ENCODE assay signal across 15 cellular contexts in genomic region chr2:23513245-23513880, GRCh38.
DNase-seq lines count a peak whose midpoint lies in the region; ATAC-seq, FAIRE-seq and TF ChIP-seq lines count a peak whose summit lies in the region.
"Had no signal": no experiment of that assay in that cellular context is flagged by ENCODE, and none has a peak within 500 bp of the region (broad histone marks: within the 10 kb centered on the region; RNA-seq: fewer than 3 reads in every experiment).

No MANE protein-coding gene starts in this region.

- no peak overlapping the region for H2BK120ac ChIP-seq in H9 (ENCODE audit: low read depth, low read length, poor library complexity, severe bottlenecking)

- no peak overlapping the region for H3K14ac ChIP-seq in H9 (ENCODE audit: insufficient read depth, low read length)

- no peak overlapping the region for H3K4ac ChIP-seq in H9 (ENCODE audit: low read depth, low read length)

- no TSS peak for BruUV-seq in K562 (replicated peaks; lab: Mats Ljungman, UMichigan)

- H3K9ac ChIP-seq in H9 (ENCODE audit: extremely low read depth, insufficient read length, low read length) (no peak overlapping the region), K562 (ENCODE audit: insufficient read depth in 1 of 2, low read depth in 2 of 2, low read length in 2 of 2) (no peak overlapping the region), kidney (ENCODE audit: low read length in 2 of 2) (no peak overlapping the region), rectal smooth muscle tissue (ENCODE audit: low read length) (no peak overlapping the region)

- H3K79me2 ChIP-seq in H9 (ENCODE audit: insufficient read depth, low read length), result no peaks in the 10 kb centered on the region
- no peaks in the 10 kb centered on the region for H3K79me2 ChIP-seq in K562 (ENCODE audit: control insufficient read depth, insufficient read depth, low read length)

- H3K36me3 Mint-ChIP-seq in H9 (ENCODE audit: insufficient read depth in 1 of 3, low read depth in 3 of 3), result no peaks in the 10 kb centered on the region
- no peaks in the 10 kb centered on the region for H3K36me3 Mint-ChIP-seq in activated CD4-positive, alpha-beta T cell treated with anti-CD3 and anti-CD28 coated beads, Interleukin-2, amount 10 ng/mL, durations not matched to agents 7 days and 5 days (ENCODE audit: low read depth)

- no peak overlapping the region for H4K8ac ChIP-seq in H9 (replicated peaks; ENCODE audit: insufficient read length, low read depth, low read length)

- peaks cover 6% of the 10 kb centered on the region for H3K27me3 Mint-ChIP-seq in H9 (ENCODE audit: low read depth)
- H3K27me3 Mint-ChIP-seq in activated CD4-positive, alpha-beta T cell treated with anti-CD3 and anti-CD28 coated beads, Interleukin-2, amount 10 ng/mL, durations not matched to agents 7 days and 5 days, result peaks cover 20% of the 10 kb centered on the region

- in situ Hi-C loops in K562 (cut with MboI), result no loop called here

- TF ChIP-seq POLR2A in K562 (conservative IDR thresholded peaks at IDR 0.05), result no peak

- H3K9me3 Mint-ChIP-seq in H9, result no peaks in the 10 kb centered on the region; a peak in 1 of 5 replicates
- H3K9me3 Mint-ChIP-seq in activated CD4-positive, alpha-beta T cell treated with anti-CD3 and anti-CD28 coated beads, Interleukin-2, amount 10 ng/mL, durations not matched to agents 7 days and 5 days, result no peaks in the 10 kb centered on the region
- H3K9me3 Mint-ChIP-seq: dendritic cell treated with granulocyte-macrophage colony-stimulating factor and Interleukin-4, amounts not matched to agents 40 ng/mL and 50 ng/mL, for 4 days had no signal

- no peak overlapping the region; a peak in 1 of 7 replicates for H3K27ac Mint-ChIP-seq in H9
- H3K27ac Mint-ChIP-seq in activated CD4-positive, alpha-beta T cell treated with anti-CD3 and anti-CD28 coated beads, Interleukin-2, amount 10 ng/mL, durations not matched to agents 7 days and 5 days, result no peak overlapping the region
- H3K27ac Mint-ChIP-seq: dendritic cell treated with granulocyte-macrophage colony-stimulating factor and Interleukin-4, amounts not matched to agents 40 ng/mL and 50 ng/mL, for 4 days; progenitor cell of endocrine pancreas had no signal

- WGBS in H9 (ENCODE audit: extremely low coverage, insufficient read length, low lambda C conversion rate), result no CpG with 5 or more reads among the region's 15 CpGs
- 0% methylated on average over 15 of the region's 15 CpGs for WGBS in K562 (ENCODE audit: insufficient coverage, low coverage, missing lambda C conversion rate)

- no peak overlapping the region for H4K91ac ChIP-seq in H9 (ENCODE audit: insufficient read length, low read depth, low read length)

- H3K9me1 ChIP-seq in K562 (ENCODE audit: control insufficient read depth, insufficient read depth, low read length), result no peaks in the 10 kb centered on the region

- no peaks in the 10 kb centered on the region for H3K27me3 ChIP-seq in H9 (ENCODE audit: insufficient read depth, low read length)
- H3K27me3 ChIP-seq in K562 (ENCODE audit: control insufficient read depth in 2 of 2, insufficient read depth in 2 of 2, low read length in 2 of 2), result peaks cover 24 to 69% of the 10 kb centered on the region in 2 experiments; a peak in 3 of 5 replicates
- no peaks in the 10 kb centered on the region for H3K27me3 ChIP-seq in rectal smooth muscle tissue (ENCODE audit: control insufficient read depth, insufficient read depth, low read length)
- H3K27me3 ChIP-seq: SJCRH30 had no signal

- no peak overlapping the region for H3K4me3 ChIP-seq in K562
- H3K4me3 ChIP-seq in kidney (ENCODE audit: low read length in 2 of 2), result peak overlapping the region; percentile 16 to 43
- peak overlapping the region; percentile 1 for H3K4me3 ChIP-seq in rectal smooth muscle tissue (ENCODE audit: low read length)
- H3K4me3 ChIP-seq: SJCRH30 had no signal

- H4K20me1 ChIP-seq in H9 (ENCODE audit: control insufficient read depth, insufficient read depth, insufficient read length), result no peaks in the 10 kb centered on the region
- 0 out of 2 replicates have a peak, but pooled peaks cover 8% of the 10 kb centered on the region for H4K20me1 ChIP-seq in K562 (replicated peaks; ENCODE audit: control insufficient read depth, insufficient read depth, low read length)

- no peaks in the 10 kb centered on the region for H3K79me1 ChIP-seq in H9 (ENCODE audit: insufficient read depth, low read depth, low read length, poor library complexity, severe bottlenecking)

- H2BK15ac ChIP-seq in H9 (ENCODE audit: low read depth, low read length), result no peak overlapping the region

- H3K27ac ChIP-seq in H9 (ENCODE audit: insufficient read length, low read depth, low read length) (no peak overlapping the region), K562 (ENCODE audit: extremely low read depth, low read depth, low read length) (no peak overlapping the region), kidney (ENCODE audit: low read depth in 2 of 2, low read length in 2 of 2) (no peak overlapping the region), rectal smooth muscle tissue (ENCODE audit: low read depth, low read length) (peak overlapping the region; percentile 92)
- H3K27ac ChIP-seq: SJCRH30 had no signal

- peaks cover 4 to 6% of the 10 kb centered on the region in 2 experiments for H3K4me1 Mint-ChIP-seq in H9
- H3K4me1 Mint-ChIP-seq in activated CD4-positive, alpha-beta T cell treated with anti-CD3 and anti-CD28 coated beads, Interleukin-2, amount 10 ng/mL, durations not matched to agents 7 days and 5 days, result peaks cover 3% of the 10 kb centered on the region

- no peak for ATAC-seq in K562

- intact Hi-C loops in K562 (cut with micrococcal nuclease), result no loop called here
- intact Hi-C loops in kidney (cut with DNase I), result no loop called here

- TF ChIP-seq CTCF in H9 (conservative IDR thresholded peaks at IDR 0.05), result no peak
- no peak for TF ChIP-seq CTCF in K562 (IDR thresholded peaks at IDR 0.05 in 2 of 3, conservative IDR thresholded peaks at IDR 0.05 in 1 of 3; ENCODE audit: insufficient read depth in 2 of 3, low read depth in 1 of 3, low read length in 3 of 3)
- no peak for TF ChIP-seq CTCF in kidney (IDR thresholded peaks at IDR 0.05; ENCODE audit: borderline replicate concordance, extremely low read depth, insufficient read depth)

- peak overlapping the region; percentile 46 to 53; a peak in 3 of 5 replicates for H3K4me3 Mint-ChIP-seq in H9
- no peak overlapping the region for H3K4me3 Mint-ChIP-seq in activated CD4-positive, alpha-beta T cell treated with anti-CD3 and anti-CD28 coated beads, Interleukin-2, amount 10 ng/mL, durations not matched to agents 7 days and 5 days
- H3K4me3 Mint-ChIP-seq: dendritic cell treated with granulocyte-macrophage colony-stimulating factor and Interleukin-4, amounts not matched to agents 40 ng/mL and 50 ng/mL, for 4 days had no signal

- TF ChIP-seq EP300 in K562 (IDR thresholded peaks at IDR 0.05; ENCODE audit: low read length), result no peak

- POLR2A ChIA-PET in K562 (lab: Yijun Ruan, JAX), result no interaction called here
- POLR2A ChIA-PET in activated CD4-positive, alpha-beta T cell treated with anti-CD3 and anti-CD28 coated beads, Interleukin-2, amount 10 ng/mL, durations not matched to agents 7 days and 5 days (lab: Charles Lee), result no interaction called here

- no peaks in the 10 kb centered on the region for H3K36me3 ChIP-seq in K562 (ENCODE audit: control insufficient read depth, insufficient read depth, low read length)
- no peaks in the 10 kb centered on the region for H3K36me3 ChIP-seq in kidney (ENCODE audit: control insufficient read depth in 1 of 2, insufficient read depth in 2 of 2, low read length in 2 of 2)
- no peaks in the 10 kb centered on the region for H3K36me3 ChIP-seq in rectal smooth muscle tissue (ENCODE audit: control insufficient read depth, insufficient read depth, low read length)

- CTCF ChIA-PET in K562 (lab: Yijun Ruan, JAX; ENCODE audit: low intra/inter-chr PET ratio), result no interaction called here
- CTCF ChIA-PET in activated CD4-positive, alpha-beta T cell treated with anti-CD3 and anti-CD28 coated beads, Interleukin-2, amount 10 ng/mL, durations not matched to agents 7 days and 5 days (lab: Charles Lee), result no interaction called here

- H3K4me2 ChIP-seq in H9 (ENCODE audit: insufficient read depth, insufficient read length, low read length) (peak overlapping the region; percentile 28), K562 (ENCODE audit: insufficient read depth, low read length) (no peak overlapping the region)

- H2AFZ ChIP-seq in H9 (ENCODE audit: low read length), result no peak overlapping the region
- no peak overlapping the region for H2AFZ ChIP-seq in K562 (ENCODE audit: low read depth, low read length)

- H3K23ac ChIP-seq in H9 (ENCODE audit: insufficient read length, low read depth, low read length), result no peak overlapping the region

- no peak overlapping the region for H2BK12ac ChIP-seq in H9 (ENCODE audit: insufficient read length, low read depth, low read length)

- H3T11ph ChIP-seq in H9 (ENCODE audit: low read length), result no peak overlapping the region

- no peak overlapping the region for H2BK20ac ChIP-seq in H9 (ENCODE audit: low read depth, low read length, poor library complexity, severe bottlenecking)

- no peak overlapping the region for H3K18ac ChIP-seq in H9 (ENCODE audit: insufficient read length, low read depth, low read length)

- H2AK5ac ChIP-seq in H9 (ENCODE audit: insufficient read length, low read length), result no peak overlapping the region

- no peak for TF ChIP-seq RAD21 in K562 (CRISPR knock-in tag; conservative IDR thresholded peaks at IDR 0.05 in 1 of 2, IDR thresholded peaks at IDR 0.05 in 1 of 2)

- H4K5ac ChIP-seq in H9 (ENCODE audit: insufficient read length, low read depth, low read length), result no peak overlapping the region

- no peak overlapping the region for H3K56ac ChIP-seq in H9 (ENCODE audit: insufficient read length, low read depth, low read length)

- H3K9me3 ChIP-seq in H9 (ENCODE audit: control insufficient read depth, low read depth, low read length) (no peaks in the 10 kb centered on the region), K562 (replicated peaks; ENCODE audit: control insufficient read depth, insufficient read depth, low read depth, low read length) (no peaks in the 10 kb centered on the region), kidney (ENCODE audit: control insufficient read depth in 1 of 2, low read length in 2 of 2) (no peaks in the 10 kb centered on the region)
- H3K9me3 ChIP-seq: SJCRH30 had no signal

- H3K23me2 ChIP-seq in H9 (ENCODE audit: insufficient read length, low read depth, low read length, poor library complexity, severe bottlenecking), result no peaks in the 10 kb centered on the region

- DNase-seq in H9 (no peak), K562 (ENCODE audit: extremely low read depth in 1 of 4, low spot score in 3 of 4) (no peak), kidney (no peak), amniotic stem cell (lab: John Stamatoyannopoulos, UW) (no peak), UCSD-AML1 (lab: John Stamatoyannopoulos, UW; ENCODE audit: unreplicated experiment) (no peak), NCI-H1694 treated with DMSO at 0.1 percent for 48 hours (lab: John Stamatoyannopoulos, UW) (no peak)
- DNase-seq in activated CD4-positive, alpha-beta T cell treated with anti-CD3 and anti-CD28 coated beads, Interleukin-2, amount 10 ng/mL, durations not matched to agents 7 days and 5 days, result no peak
- DNase-seq: activated CD4-positive, alpha-beta T cell treated with anti-CD3 and anti-CD28 coated beads for 1 hour; DND-41; erythroblast; NCI-H345; SJCRH30 had no signal

- H3K4me1 ChIP-seq in H9 (ENCODE audit: insufficient read depth, low read length), result no peaks in the 10 kb centered on the region
- no peaks in the 10 kb centered on the region for H3K4me1 ChIP-seq in K562 (replicated peaks in 1 of 2; ENCODE audit: control insufficient read depth in 2 of 2, insufficient read depth in 2 of 2, low read length in 2 of 2)
- H3K4me1 ChIP-seq in kidney (ENCODE audit: control insufficient read depth in 1 of 2, insufficient read depth in 1 of 2, low read depth in 1 of 2, low read length in 2 of 2), result no peaks in the 10 kb centered on the region
- H3K4me1 ChIP-seq in rectal smooth muscle tissue (ENCODE audit: control insufficient read depth, insufficient read depth, low read length), result peaks cover 18% of the 10 kb centered on the region

- no peak for FAIRE-seq in K562 (lab: Jason Lieb, UNC)
- no peak for FAIRE-seq in kidney (lab: Jason Lieb, UNC)

- no peak overlapping the region for H2BK5ac ChIP-seq in H9 (ENCODE audit: insufficient read length, low read length)
